ENCODE assay signal across 8 cellular contexts in genomic region chr11:108697872-108698473, GRCh38. TPM values are rescaled to one million over a fixed set of nuclear protein-coding genes. Genes with fewer than 3 reads are reported as not detected.
DNase-seq lines count a peak whose midpoint lies in the region; TF ChIP-seq lines count a peak whose summit lies in the region.

No MANE protein-coding gene starts in this region.

- H3K4me3 ChIP-seq in GM23248 = no peak overlapping the region
- H3K4me3 ChIP-seq in KMS-11 (IDR thresholded peaks at IDR 0.05; ENCODE audit: insufficient read depth, low read depth, low read length) = no peak overlapping the region
- H3K4me3 ChIP-seq in Peyer's patch = no peak overlapping the region
- H3K4me3 ChIP-seq in astrocyte of the spinal cord (ENCODE audit: low read depth, low read length) = no peak overlapping the region
- H3K4me3 ChIP-seq in spleen = no peak overlapping the region

- intact Hi-C loops in spleen (cut with DNase I; ENCODE audit: low total_unique reads) = loop anchor here (10.0 kb wide), 1 partner anchor 1007 kb away; no protein-coding TSS in a partner anchor

- H3K27ac ChIP-seq in GM23248 (no peak overlapping the region), KMS-11 (no peak overlapping the region), Peyer's patch (no peak overlapping the region), spleen (no peak overlapping the region)

- H3K9ac ChIP-seq in GM23248 = no peak overlapping the region
- no peak overlapping the region for H3K9ac ChIP-seq in KMS-11

- in situ Hi-C loops in GM23248 (cut with MboI) = no loop called here
- in situ Hi-C loops in astrocyte of the spinal cord (cut with HindIII; ENCODE audit: low sequenced_read_pairs) = no loop called here

- 91 to 93% methylated on average over 3 of the region's 3 CpGs for WGBS in GM23248 (ENCODE audit: low coverage in 1 of 2, low lambda C conversion rate in 2 of 2, missing lambda C conversion rate in 2 of 2), 2 experiments
- WGBS in spleen, 5 donors = 63 to 83% (median 73%) methylated on average over 3 of the region's 3 CpGs

- H3K27me3 ChIP-seq in GM23248 (replicated peaks; ENCODE audit: insufficient read depth) (no peaks in the 10 kb centered on the region), KMS-11 (ENCODE audit: insufficient read depth, low read depth) (no peaks in the 10 kb centered on the region), Peyer's patch (no peaks in the 10 kb centered on the region), spleen (replicated peaks in 1 of 7) (no peaks in the 10 kb centered on the region)

- H3K79me2 ChIP-seq in GM23248 (ENCODE audit: insufficient read depth) (no peaks in the 10 kb centered on the region), KMS-11 (ENCODE audit: insufficient read depth, low read depth) (no peaks in the 10 kb centered on the region)

- H2AFZ ChIP-seq in GM23248 = 0 out of 2 replicates have a peak overlapping the region, but pooled peaks have one; percentile 22
- H2AFZ ChIP-seq in KMS-11 (ENCODE audit: low read depth) = no peak overlapping the region

- DNase-seq in activated T-cell treated with anti-CD3 and anti-CD28 coated beads for 24 hours (ENCODE audit: low read depth) (peak; percentile 9), GM23248 (peak; percentile 85), Peyer's patch (peak in 2 of 3 donors; percentile 22 to 57), astrocyte of the spinal cord (ENCODE audit: low read depth, low spot score) (peak; percentile 83), iPS DF 4.7 (ENCODE audit: extremely low read depth, low spot score) (peak; percentile 25), spleen (no peak)
- no peak for DNase-seq in activated T-cell treated with anti-CD3 and anti-CD28 coated beads, Interleukin-2, amount 50 U/mL, for 1 hour

- H3K4me1 ChIP-seq in GM23248 (ENCODE audit: insufficient read depth) = peaks cover 27% of the 10 kb centered on the region
- H3K4me1 ChIP-seq in KMS-11 (ENCODE audit: low read depth, poor library complexity, severe bottlenecking) = no peaks in the 10 kb centered on the region
- H3K4me1 ChIP-seq in Peyer's patch = no peaks in the 10 kb centered on the region
- H3K4me1 ChIP-seq in spleen = peaks cover 0 to 7% (median 0%) of the 10 kb centered on the region in 6 donors

- no peaks in the 10 kb centered on the region for H3K9me2 ChIP-seq in GM23248 (ENCODE audit: insufficient read depth)

- H4K20me1 ChIP-seq in GM23248 (ENCODE audit: insufficient read depth) (no peaks in the 10 kb centered on the region), KMS-11 (ENCODE audit: insufficient read depth) (no peaks in the 10 kb centered on the region)

- no peaks in the 10 kb centered on the region for H3K9me3 ChIP-seq in GM23248 (ENCODE audit: low read depth)
- no peaks in the 10 kb centered on the region for H3K9me3 ChIP-seq in Peyer's patch
- no peaks in the 10 kb centered on the region for H3K9me3 ChIP-seq in spleen

- TF ChIP-seq CTCF in KMS-11 (conservative IDR thresholded peaks at IDR 0.05; ENCODE audit: low read depth, low read length) = peak; percentile 61
- TF ChIP-seq CTCF in Peyer's patch (IDR thresholded peaks at IDR 0.05) = peak; percentile 13 to 81 (median 66)
- TF ChIP-seq CTCF in astrocyte of the spinal cord (IDR thresholded peaks at IDR 0.05; ENCODE audit: low read depth, low read length) = peak; percentile 94
- TF ChIP-seq CTCF in spleen (IDR thresholded peaks at IDR 0.05 in 8 of 11, conservative IDR thresholded peaks at IDR 0.05 in 3 of 11) = peak; percentile 39 to 73 (median 61)

- H3K4me2 ChIP-seq in GM23248 (ENCODE audit: unreplicated experiment) (no peak overlapping the region), KMS-11 (no peak overlapping the region)

- H3F3A ChIP-seq in GM23248 (ENCODE audit: insufficient read depth) = peaks cover 13% of the 10 kb centered on the region; the same call in 1 of the 2 replicates

- TF ChIP-seq POLR2A in Peyer's patch (IDR thresholded peaks at IDR 0.05) = no peak
- TF ChIP-seq POLR2A in spleen (IDR thresholded peaks at IDR 0.05) = no peak

- H3K36me3 ChIP-seq in GM23248 (ENCODE audit: low read depth) = peaks cover 6% of the 10 kb centered on the region
- H3K36me3 ChIP-seq in KMS-11 (ENCODE audit: insufficient read depth) = no peaks in the 10 kb centered on the region
- H3K36me3 ChIP-seq in Peyer's patch = peaks cover 0 to 3% (median 0%) of the 10 kb centered on the region in 3 donors
- peaks cover 0 to 71% (median 18%) of the 10 kb centered on the region in 6 donors for H3K36me3 ChIP-seq in spleen

RNA-seq across cellular contexts. Expression of gene DDX10, which starts 33.1 kb away (rescaled TPM):
- total RNA-seq in GM23248 (2014; rRNA removed; shearing (Covaris generic)) = 11.5 and 31.2 TPM in 2 replicates
- polyA plus RNA-seq in GM23248 (2016; fragmentation: Nextera tagmentation; extraction: Ambion mirVana) (23.6 and 24.0 TPM in 2 replicates), spleen (10 to 100 TPM; 17.5 to 24.3 (median 21.1) TPM)
- total RNA-seq in Peyer's patch (10 to 100 TPM in 3 of 4 donors, 1 to 10 TPM in 1; 3.9 to 38.0 (median 16.5) TPM), spleen (10 to 100 TPM; 19.8 to 39.3 (median 25.6) TPM)

Comparison
In these comparisons a context has a peak if more than half of its experiments do, and no peak if none do; other contexts are left out.
1. DNase-seq: peak in activated T-cell treated with anti-CD3 and anti-CD28 coated beads for 24 hours (single experiment), GM23248 (single experiment), Peyer's patch (2 of 3), astrocyte of the spinal cord (single experiment) and iPS DF 4.7 (single experiment); none in activated T-cell treated with anti-CD3 and anti-CD28 coated beads, Interleukin-2, amount 50 U/mL, for 1 hour (single experiment) and spleen (single experiment).
2. Peak in every context shown above with its lines, with median percentiles within 50 percentile points of each other: CTCF ChIP-seq.